ENCODE assay signal across 1 cellular context in the genomic region with DNA sequence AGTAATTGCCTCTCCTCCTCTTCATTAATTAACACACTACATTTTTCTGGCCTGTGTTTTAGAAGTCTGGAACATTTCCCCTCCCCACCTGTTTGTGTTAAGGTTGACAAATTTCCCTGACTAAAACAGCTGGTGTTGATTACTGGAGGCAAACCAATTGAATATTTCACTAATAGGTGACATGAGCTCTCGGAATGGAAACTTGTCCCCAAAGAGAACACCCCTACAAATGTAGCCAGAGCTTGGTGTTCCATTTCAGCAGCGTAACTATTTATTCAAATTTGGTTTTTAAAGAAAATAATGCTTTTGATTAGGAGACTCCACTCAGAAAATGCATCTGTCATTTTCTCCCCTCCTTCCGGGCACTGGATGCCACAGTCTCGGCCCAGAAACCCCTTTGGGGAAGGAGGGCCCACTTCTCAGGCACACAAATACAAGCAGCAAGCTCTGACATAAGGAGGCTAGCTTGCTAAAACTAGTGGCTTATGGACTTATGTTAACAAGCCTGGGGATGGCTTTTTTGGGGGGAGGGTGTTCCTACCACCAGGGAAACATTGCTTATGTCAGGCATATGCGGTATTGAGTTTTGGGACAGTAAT.
TF ChIP-seq lines count a peak whose summit lies in the region.

No MANE protein-coding gene starts in this region.

TF ChIP-seq in HEK293, 187 proteins besides CTCF, POLR2A, EP300 and RAD21 (continued from another document):
- peak; percentile 82 for TF ChIP-seq ZNF692 (tag by site-specific recombination; IDR thresholded peaks at IDR 0.05)
